Comparison of ENCODE assay signal across 8 cellular contexts in genomic region chr19:4676955-4677731, GRCh38. TPM values are rescaled to one million over a fixed set of nuclear protein-coding genes. Genes with fewer than 3 reads are reported as not detected.
A peak's percentile ranks its signal among the peaks of the same experiment; 100 is the strongest.
DNase-seq lines count a peak whose midpoint lies in the region; ATAC-seq and TF ChIP-seq lines count a peak whose summit lies in the region.

No MANE protein-coding gene starts in this region.

- ATAC-seq in thoracic aorta (ENCODE audit: insufficient number of reproducible peaks, low FRiP score, low read depth) (no peak), HG02885 (IDR thresholded peaks at IDR 0.05; ENCODE audit: poor library complexity, unreplicated experiment) (no peak)

- no peak overlapping the region for H3K4me3 Mint-ChIP-seq in immature natural killer cell

- no peaks in the 10 kb centered on the region for H3K9me3 ChIP-seq in thoracic aorta

- TF ChIP-seq CTCF in thoracic aorta (IDR thresholded peaks at IDR 0.05) = peak; percentile 35

- H3K4me3 ChIP-seq in thoracic aorta = no peak overlapping the region

- H3K27me3 Mint-ChIP-seq in immature natural killer cell (ENCODE audit: low read depth in 3 of 3) = peaks cover 2 to 9% (median 2%) of the 10 kb centered on the region in 3 donors

- H3K4me1 Mint-ChIP-seq in immature natural killer cell = no peaks in the 10 kb centered on the region

- H3K36me3 Mint-ChIP-seq in immature natural killer cell = peaks cover 0 to 4% (median 3%) of the 10 kb centered on the region in 3 donors

- H3K27ac ChIP-seq in thoracic aorta = no peak overlapping the region

- H3K27me3 ChIP-seq in thoracic aorta (replicated peaks; ENCODE audit: insufficient read depth) = no peaks in the 10 kb centered on the region

- peak; percentile 14 for DNase-seq in SKM-1 treated with dmso at 0.1 percent for 144 hours (lab: John Stamatoyannopoulos, UW; ENCODE audit: unreplicated experiment)
- no peak for DNase-seq in SKM-1 (lab: John Stamatoyannopoulos, UW; ENCODE audit: unreplicated experiment)
- DNase-seq in NCI-H1694 treated with DMSO at 0.1 percent for 48 hours (lab: John Stamatoyannopoulos, UW) = peak; percentile 45
- peak; percentile 56 for DNase-seq in astrocyte of the hippocampus (ENCODE audit: low read depth, low spot score)
- peak in 2 of 3 donors; percentile 20 to 21 for DNase-seq in immature natural killer cell
- DNase-seq in thoracic aorta (ENCODE audit: low spot score) = no peak
- no peak for DNase-seq in NCI-H2107 (lab: John Stamatoyannopoulos, UW)

- no peaks in the 10 kb centered on the region for H3K9me3 Mint-ChIP-seq in immature natural killer cell

- H3K36me3 ChIP-seq in thoracic aorta = peaks cover 28% of the 10 kb centered on the region

- H3K4me1 ChIP-seq in thoracic aorta (ENCODE audit: control insufficient read depth in 1 of 2, low read depth in 2 of 2) = no peaks in the 10 kb centered on the region

- H3K27ac Mint-ChIP-seq in immature natural killer cell = peak overlapping the region in 2 of 6 donors; percentile 7 to 29

RNA-seq across cellular contexts. Expression of gene MYDGF, which starts 7.0 kb away (rescaled TPM):
- 100 to 1,000 TPM; 207 to 245 (median 233) TPM for polyA plus RNA-seq in immature natural killer cell
- total RNA-seq in thoracic aorta = 10 to 100 TPM; 59.3 to 72.9 TPM

RNA-seq across cellular contexts. Expression of gene TNFAIP8L1, which starts 37.8 kb away (rescaled TPM):
- 10 to 100 TPM in 1 of 3 donors, 1 to 10 TPM in 2; 2.4 to 14.1 (median 5.2) TPM for polyA plus RNA-seq in immature natural killer cell
- 1 to 10 TPM; 4.2 to 4.3 TPM for total RNA-seq in thoracic aorta

RNA-seq across cellular contexts. Expression of gene DPP9, which starts 46.5 kb away (rescaled TPM):
- polyA plus RNA-seq in immature natural killer cell = 10 to 100 TPM; 17.8 to 81.6 (median 25.0) TPM
- 10 to 100 TPM; 67.9 to 73.8 TPM for total RNA-seq in thoracic aorta

Comparison
In these comparisons a context has a peak if more than half of its experiments do, and no peak if none do; other contexts are left out.
1. DNase-seq: peak in SKM-1 treated with dmso at 0.1 percent for 144 hours (single experiment), NCI-H1694 treated with DMSO at 0.1 percent for 48 hours (single experiment), astrocyte of the hippocampus (single experiment) and immature natural killer cell (2 of 3); none in SKM-1 (single experiment), thoracic aorta (single experiment) and NCI-H2107 (single experiment).